Comparison of ENCODE assay signal across 29 cellular contexts in genomic region chr16:937723-938122, GRCh38.
"Had no signal": no experiment of that assay in that cellular context is flagged by ENCODE, and none has a peak within 500 bp of the region (broad histone marks: within the 10 kb centered on the region; RNA-seq: fewer than 3 reads in every experiment).

No MANE protein-coding gene starts in this region.

- H3K4me1 ChIP-seq: breast epithelium, esophagus squamous epithelium, gastrocnemius medialis, stomach, suprapubic skin, tibial nerve had no signal

- H3K9me3 ChIP-seq: gastrocnemius medialis, neutrophil, ovary had no signal

- H3K36me3 ChIP-seq: breast epithelium, ovary had no signal

- FAIRE-seq: endothelial cell of umbilical vein, islet of Langerhans, TTC549 had no signal

- ATAC-seq: gastrocnemius medialis; left ventricle myocardium superior; mucosa of descending colon; sciatic nerve; stimulated activated naive B cell treated with anti-CD40 and anti-IgM and Interleukin-4, amounts not matched to agents 10 μg/mL and 1 μg/mL and 100 μg/mL, for 72 hours had no signal

- H3K27ac ChIP-seq: breast epithelium, esophagus squamous epithelium, gastrocnemius medialis, neutrophil, ovary, stomach, suprapubic skin, tibial nerve, VCaP had no signal

- DNase-seq: activated CD4-positive, alpha-beta T cell treated with anti-CD3 and anti-CD28 coated beads for 4 hours; activated CD4-positive, alpha-beta T cell treated with anti-CD3 and anti-CD28 coated beads, Interleukin-2, amount 50 U/mL, for 48 hours; activated CD8-positive, alpha-beta memory T cell treated with anti-CD3 and anti-CD28 coated beads for 24 hours; activated effector memory CD4-positive, alpha-beta T cell treated with anti-CD3 and anti-CD28 coated beads, Interleukin-2, amount 50 U/mL, for 16 hours; activated naive CD4-positive, alpha-beta T cell treated with anti-CD3 and anti-CD28 coated beads, Interleukin-2, amount 10 ng/mL, durations not matched to agents 7 days and 5 days; amniotic stem cell; cortex of kidney; esophagus squamous epithelium; gastrocnemius medialis; glutamatergic neuron; left ventricle myocardium superior; mucosa of descending colon; ovary; stimulated activated CD4-positive, alpha-beta T cell treated with anti-CD3 and anti-CD28 coated beads, Interleukin-1b, Interleukin-23, amount 100 ng/mL, for 48 hours; stimulated activated CD4-positive, alpha-beta T cell treated with anti-CD3 and anti-CD28 coated beads, Interleukin-4, amount 100 ng/mL, for 4 hours; stimulated activated CD8-positive, alpha-beta memory T cell treated with anti-CD3 and anti-CD28 coated beads, Interleukin-4, amount 100 ng/mL, for 48 hours; stimulated activated naive B cell treated with anti-CD40 and anti-IgM and Interleukin-4, amounts not matched to agents 10 μg/mL and 1 μg/mL and 100 μg/mL, for 72 hours; stomach; T-helper 9 cell had no signal

- H3K4me2 ChIP-seq: smooth muscle cell had no signal

- H3K27me3 ChIP-seq: breast epithelium, esophagus squamous epithelium, gastrocnemius medialis, neutrophil, ovary, stomach, suprapubic skin, tibial nerve had no signal

- H3K4me3 ChIP-seq: breast epithelium, esophagus squamous epithelium, gastrocnemius medialis, mucosa of descending colon, ovary, smooth muscle cell, stomach, suprapubic skin, tibial nerve had no signal
